In the genomic region with DNA sequence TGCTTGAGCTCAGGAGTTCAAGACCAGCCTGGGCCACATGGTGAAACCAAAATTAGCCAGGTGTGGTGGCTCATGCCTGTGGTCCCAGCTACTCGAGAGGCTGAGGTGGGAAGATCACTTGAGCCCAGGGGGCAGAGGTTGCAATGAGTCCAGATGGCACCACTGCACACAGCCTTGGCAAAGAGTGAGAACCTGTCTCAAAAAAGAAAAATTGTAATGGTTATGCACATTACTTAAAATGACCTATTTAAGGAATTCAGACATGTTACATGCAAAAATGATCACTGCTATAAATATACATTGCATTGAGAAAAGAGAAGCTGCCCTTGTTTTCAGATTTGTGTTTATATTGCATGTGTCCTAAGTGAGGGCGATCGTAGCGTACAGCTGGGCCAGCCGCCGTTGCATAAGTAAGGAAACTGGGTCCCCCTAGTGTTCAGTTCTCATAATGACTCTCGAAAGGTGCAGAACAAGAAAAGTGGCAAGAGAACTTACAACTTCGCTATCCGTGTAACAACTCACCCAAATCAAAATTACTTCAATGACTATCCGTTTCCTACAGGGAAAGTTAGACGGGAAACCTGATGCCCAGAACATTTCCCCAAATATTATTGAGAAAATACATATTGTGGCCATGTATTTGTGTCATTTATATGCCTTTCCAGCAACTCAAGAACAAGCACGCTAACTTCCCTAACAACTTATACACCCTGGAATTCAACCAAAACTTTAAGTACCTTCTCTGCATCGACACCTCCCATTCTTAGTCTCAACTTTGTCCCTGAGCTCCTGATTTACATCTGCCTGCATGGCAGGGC, we compare ENCODE assay signal across 8 cellular contexts. TPM values are rescaled to one million over a fixed set of nuclear protein-coding genes. Genes with fewer than 3 reads are reported as not detected.
DNase-seq lines count a peak whose midpoint lies in the region; ATAC-seq, FAIRE-seq and TF ChIP-seq lines count a peak whose summit lies in the region.
"Not testable (repeated sequence)": the region's sequence is repeated elsewhere in the genome, so short reads cannot be mapped to it uniquely, and the experiment has no call there.

No MANE protein-coding gene starts in this region.

- H3K4me3 ChIP-seq in A549; brain microvascular endothelial cell (ENCODE audit: low read depth, low read length); hepatocyte: not testable (repeated sequence)
- H3K4me3 ChIP-seq in psoas muscle, result peak overlapping the region; percentile 49

- POLR2A ChIA-PET in A549 (lab: Yijun Ruan, JAX), result interaction anchor here (0.9 to 1.4 kb wide), 2 partner anchors 35 to 42 kb away, joined by 3 to 11 read pairs; a partner anchor contains a TSS

- DNase-seq in A549 (ENCODE audit: low read depth in 1 of 2, low spot score in 1 of 2) (peak in 1 of 2 experiments; percentile 85), NCI-H345 (lab: John Stamatoyannopoulos, UW) (peak; percentile 64), T1000 (lab: John Stamatoyannopoulos, UW) (peak; percentile 24), brain microvascular endothelial cell (peak; percentile 87), hepatocyte (ENCODE audit: low spot score) (peak; percentile 74)
- DNase-seq in psoas muscle, result not testable (repeated sequence)

- not testable (repeated sequence) for H4K20me1 ChIP-seq in hepatocyte (ENCODE audit: insufficient read depth, poor library complexity, severe bottlenecking)

- peak; percentile 81 to 89 for TF ChIP-seq RAD21 in A549 (conservative IDR thresholded peaks at IDR 0.05 in 1 of 2, IDR thresholded peaks at IDR 0.05 in 1 of 2)

- not testable (repeated sequence) for H3K36me3 ChIP-seq in brain microvascular endothelial cell (replicated peaks); hepatocyte (replicated peaks; ENCODE audit: insufficient read depth, low read depth); psoas muscle (ENCODE audit: insufficient read depth in 1 of 2, low read depth in 1 of 2)

- CTCF ChIA-PET in A549 (lab: Yijun Ruan, JAX), result interaction anchor here (0.6 to 10.7 kb wide), 41 partner anchors 8 to 628 kb away, joined by 3 to 125 read pairs (median 4); a partner anchor contains a TSS

- H3K27ac ChIP-seq in A549 (peak overlapping the region; percentile 19 to 59; a peak in 3 of 6 replicates), psoas muscle (peak overlapping the region; percentile 68)
- not testable (repeated sequence) for H3K27ac ChIP-seq in brain microvascular endothelial cell, hepatocyte

- not testable (repeated sequence) for TF ChIP-seq POLR2A in A549 (IDR thresholded peaks at IDR 0.05; ENCODE audit: low read length)

- TF ChIP-seq CTCF in A549 (IDR thresholded peaks at IDR 0.05) (peak; percentile 86), GM12874 (IDR thresholded peaks at IDR 0.05; ENCODE audit: insufficient read depth, low read depth, low read length) (peak; percentile 41), brain microvascular endothelial cell (IDR thresholded peaks at IDR 0.05; ENCODE audit: low read depth, low read length, missing control alignments) (peak; percentile 54), hepatocyte (IDR thresholded peaks at IDR 0.05; ENCODE audit: poor library complexity) (peak; percentile 64), psoas muscle (IDR thresholded peaks at IDR 0.05) (peak; percentile 71)

- not testable (repeated sequence) for H3K27me3 ChIP-seq in brain microvascular endothelial cell (replicated peaks); hepatocyte; psoas muscle (ENCODE audit: insufficient read depth in 3 of 3, low read length in 2 of 3)

- H3K4me1 ChIP-seq in A549 (peaks cover 24% of the 10 kb centered on the region; the same call in 2 of the 3 replicates), psoas muscle (peaks cover 15% of the 10 kb centered on the region)
- H3K4me1 ChIP-seq in hepatocyte (ENCODE audit: insufficient read depth), result not testable (repeated sequence)

- peak overlapping the region; percentile 5 for H2AFZ ChIP-seq in hepatocyte

- FAIRE-seq in A549 (lab: Jason Lieb, UNC), result peak; percentile 51

- H3K9me3 ChIP-seq in A549; hepatocyte (ENCODE audit: low read depth); psoas muscle: not testable (repeated sequence)

- ATAC-seq in A549 (peak; percentile 80 to 86), HG03354 (IDR thresholded peaks at IDR 0.05; ENCODE audit: poor library complexity, severe bottlenecking, unreplicated experiment) (peak; percentile 49), psoas muscle (peak; percentile 61 to 72 (median 63))

- not testable (repeated sequence) for TF ChIP-seq EP300 in A549 (IDR thresholded peaks at IDR 0.05)

- in situ Hi-C loops in brain microvascular endothelial cell (cut with HindIII; ENCODE audit: low pct_ligation_motif_present, low sequenced_read_pairs), result not testable (repeated sequence)

- WGBS in A549 (ENCODE audit: missing lambda C conversion rate), result 8% methylated on average over 13 of the region's 13 CpGs
- WGBS in hepatocyte (ENCODE audit: low lambda C conversion rate, missing lambda C conversion rate), result 12% methylated on average over 13 of the region's 13 CpGs
- 1 to 4% (median 2%) methylated on average over 13 of the region's 13 CpGs for WGBS in psoas muscle, 3 donors

- intact Hi-C loops in psoas muscle (cut with DNase I), result loop anchor here (5.0 kb wide), 3 partner anchors 39 to 141 kb away; a partner anchor contains a TSS

- H3K4me2 ChIP-seq in A549 (peak overlapping the region; percentile 73), hepatocyte (peak overlapping the region; percentile 18)

- H3K9me2 ChIP-seq in hepatocyte (replicated peaks; ENCODE audit: insufficient read depth), result not testable (repeated sequence)

- H3K79me2 ChIP-seq in hepatocyte, result not testable (repeated sequence)

TF ChIP-seq in A549, 52 proteins besides CTCF, POLR2A, EP300 and RAD21:
- TF ChIP-seq SMC3 (IDR thresholded peaks at IDR 0.05) (peak; percentile 77), CEBPB (IDR thresholded peaks at IDR 0.05) (peak in 1 of 2 experiments; percentile 53; a peak in 1 of 4 replicates)

RNA-seq across cellular contexts. Expression of a gene that starts 42.5 kb away (rescaled TPM):
- polyA plus RNA-seq in A549 (2011; rRNA removed), result 4.9 and 6.9 TPM in 2 replicates
- 1.3 and 1.7 TPM in 2 replicates for polyA plus RNA-seq in A549 (2012; cell fraction: cytosol; rRNA removed)
- 3.1 and 7.3 TPM in 2 replicates for polyA plus RNA-seq in A549 (2012; cell fraction: nucleus; rRNA removed)
- polyA plus RNA-seq in A549 (2017; fragmentation: RNase III; extraction: RNeasy Plus Mini Kit Qiagen cat#74134 plus additional on column Dnase treatment), result 2.7 to 3.8 TPM (median 2.8 TPM) in 3 replicates
- 11.3 and 19.7 TPM in 2 replicates for polyA minus RNA-seq in A549 (2011; rRNA and poly(A)+ RNA removed)
- total RNA-seq in hepatocyte, result 7.2 and 9.0 TPM in 2 replicates
- 4.3 and 8.4 TPM in 2 replicates for polyA plus RNA-seq in hepatocyte
- 1 to 10 TPM; 1.6 to 5.1 (median 3.8) TPM for total RNA-seq in psoas muscle
- polyA plus RNA-seq in psoas muscle, result 1 to 10 TPM in 1 of 3 donors, under 1 TPM in 2; 0.38 to 1.4 (median 0.93) TPM
